Comparison of ENCODE assay signal across 8 cellular contexts in genomic region chr22:37199103-37199838, GRCh38. TPM values are rescaled to one million over a fixed set of nuclear protein-coding genes. Genes with fewer than 3 reads are reported as not detected.
A peak's percentile ranks its signal among the peaks of the same experiment; 100 is the strongest.
DNase-seq lines count a peak whose midpoint lies in the region; ATAC-seq, FAIRE-seq and TF ChIP-seq lines count a peak whose summit lies in the region.

No MANE protein-coding gene starts in this region.

- H2AFZ ChIP-seq in keratinocyte (ENCODE audit: control insufficient read depth, low read length), result peak overlapping the region; percentile 98

- H3K36me3 ChIP-seq in keratinocyte (ENCODE audit: control insufficient read depth in 2 of 2, extremely low read depth in 1 of 2, insufficient read depth in 2 of 2, low read length in 2 of 2), result no peaks in the 10 kb centered on the region

- H3K9me1 ChIP-seq in keratinocyte (ENCODE audit: control insufficient read depth, extremely low read depth, insufficient read depth, low read length), result no peaks in the 10 kb centered on the region

- H3K79me2 ChIP-seq in keratinocyte (ENCODE audit: control insufficient read depth, insufficient read depth, low read length), result no peaks in the 10 kb centered on the region

- no peaks in the 10 kb centered on the region for H4K20me1 ChIP-seq in keratinocyte (ENCODE audit: control insufficient read depth, extremely low read depth, insufficient read depth, low read length)

- no peaks in the 10 kb centered on the region for H3K9me3 ChIP-seq in keratinocyte (ENCODE audit: control insufficient read depth, low read depth, low read length)

- ATAC-seq in GM19025 (IDR thresholded peaks at IDR 0.05; ENCODE audit: low read depth, unreplicated experiment), result peak; percentile 97
- ATAC-seq in HG03342 (IDR thresholded peaks at IDR 0.05; ENCODE audit: unreplicated experiment), result peak; percentile 93
- peak; percentile 94 to 97 for ATAC-seq in activated CD4-positive, CD25-positive, alpha-beta regulatory T cell treated with anti-CD3 and anti-CD28 coated beads, Interleukin-2, amount 50 U/mL, for 24 hours

- H3K4me1 ChIP-seq in keratinocyte (ENCODE audit: control insufficient read depth, extremely low read depth, insufficient read depth, low read length), result peaks cover 37% of the 10 kb centered on the region

- H3K4me2 ChIP-seq in keratinocyte (ENCODE audit: control insufficient read depth, extremely low read depth, insufficient read depth, low read depth, low read length), result peak overlapping the region; percentile 89

- DNase-seq in AG10803 (ENCODE audit: low read depth) (peak; percentile 94), NCI-H345 treated with DMSO at 0.1 percent for 48 hours (lab: John Stamatoyannopoulos, UW; ENCODE audit: unreplicated experiment) (peak; percentile 86), cerebellum (ENCODE audit: low spot score) (peak; percentile 97), keratinocyte (ENCODE audit: low read depth, low spot score) (peak; percentile 89)
- DNase-seq in stimulated activated CD4-positive, alpha-beta T cell treated with anti-CD3 and anti-CD28 coated beads, Interleukin-15, amount 100 ng/mL, for 1 hour (ENCODE audit: low read depth in 1 of 2, low spot score in 1 of 2), result peak; percentile 98 to 100

- peak overlapping the region; percentile 87 for H3K9ac ChIP-seq in keratinocyte (ENCODE audit: control insufficient read depth, extremely low read depth, insufficient read depth, low read length)

- dilution Hi-C loops in keratinocyte (cut with MboI; ENCODE audit: extremely low pct_ligation_motif_present, low sequenced_read_pairs), result no loop called here

- TF ChIP-seq CTCF in AG10803 (conservative IDR thresholded peaks at IDR 0.05; ENCODE audit: low read length), result peak; percentile 78
- peak; percentile 72 to 93 (median 85) for TF ChIP-seq CTCF in keratinocyte (optimal IDR thresholded peaks at IDR 0.05 in 1 of 3, IDR thresholded peaks at IDR 0.05 in 1 of 3, conservative IDR thresholded peaks at IDR 0.05 in 1 of 3; ENCODE audit: extremely low read depth in 1 of 3, insufficient read depth in 2 of 3, low read length in 3 of 3)

- peak overlapping the region; percentile 81 for H3K4me3 ChIP-seq in AG10803 (ENCODE audit: low read length)
- peak overlapping the region; percentile 60 to 83 (median 77) for H3K4me3 ChIP-seq in keratinocyte (ENCODE audit: control insufficient read depth in 2 of 3, extremely low read depth in 1 of 3, insufficient read depth in 2 of 3, low read depth in 1 of 3, low read length in 3 of 3)

- FAIRE-seq in keratinocyte (lab: Jason Lieb, UNC), result no peak

- H3K27me3 ChIP-seq in keratinocyte (ENCODE audit: control insufficient read depth, extremely low read depth, insufficient read depth, low read length), result no peaks in the 10 kb centered on the region

- peak overlapping the region; percentile 87 for H3K27ac ChIP-seq in keratinocyte (ENCODE audit: control insufficient read depth, insufficient read depth, low read length)

RNA-seq across cellular contexts. Expression of gene C1QTNF6, which starts 11.2 kb away (rescaled TPM):
- total RNA-seq in cerebellum, result 4.4 TPM
- 17.1 to 28.2 TPM (median 25.4 TPM) in 3 replicates for polyA plus RNA-seq in keratinocyte
- 5.9 TPM for polyA plus RNA-seq in keratinocyte (2011; ENCODE audit: low read depth)
- polyA plus RNA-seq in keratinocyte (2011; cell fraction: cytosol; rRNA removed), result 16.4 and 20.3 TPM in 2 replicates
- polyA plus RNA-seq in keratinocyte (2011; cell fraction: nucleus; rRNA removed), result 76.5 and 95.8 TPM in 2 replicates
- 13.1 and 26.3 TPM in 2 replicates for polyA plus RNA-seq in keratinocyte (2012; ENCODE audit: low replicate concordance)
- 12.5 to 42.9 TPM (median 15.4 TPM) in 3 replicates for polyA minus RNA-seq in keratinocyte
- polyA minus RNA-seq in keratinocyte (2011; cell fraction: cytosol; rRNA and poly(A)+ RNA removed), result 27.2 TPM
- polyA minus RNA-seq in keratinocyte (2011; cell fraction: nucleus; rRNA and poly(A)+ RNA removed), result 26.8 and 29.2 TPM in 2 replicates

RNA-seq across cellular contexts. Expression of gene SSTR3, which starts 13.0 kb away (rescaled TPM):
- total RNA-seq in cerebellum, result 0.27 TPM
- polyA plus RNA-seq in keratinocyte, result not detected in 3 replicates
- not detected for polyA plus RNA-seq in keratinocyte (2011; ENCODE audit: low read depth)
- polyA plus RNA-seq in keratinocyte (2011; cell fraction: cytosol; rRNA removed), result not detected in 2 replicates
- not detected in 2 replicates for polyA plus RNA-seq in keratinocyte (2011; cell fraction: nucleus; rRNA removed)
- polyA plus RNA-seq in keratinocyte (2012; ENCODE audit: low replicate concordance), result not detected in 2 replicates
- not detected in 3 replicates for polyA minus RNA-seq in keratinocyte
- not detected for polyA minus RNA-seq in keratinocyte (2011; cell fraction: cytosol; rRNA and poly(A)+ RNA removed)
- not detected in 2 replicates for polyA minus RNA-seq in keratinocyte (2011; cell fraction: nucleus; rRNA and poly(A)+ RNA removed)

RNA-seq across cellular contexts. Expression of gene RAC2, which starts 44.8 kb away (rescaled TPM):
- total RNA-seq in cerebellum, result 0.64 TPM
- polyA plus RNA-seq in keratinocyte, result 71.9 to 128 TPM (median 78.6 TPM) in 3 replicates
- polyA plus RNA-seq in keratinocyte (2011; ENCODE audit: low read depth), result 13.8 TPM
- polyA plus RNA-seq in keratinocyte (2011; cell fraction: cytosol; rRNA removed), result 107 and 165 TPM in 2 replicates
- polyA plus RNA-seq in keratinocyte (2011; cell fraction: nucleus; rRNA removed), result 80.3 and 118 TPM in 2 replicates
- 55.6 and 168 TPM in 2 replicates for polyA plus RNA-seq in keratinocyte (2012; ENCODE audit: low replicate concordance)
- polyA minus RNA-seq in keratinocyte, result 69.1 to 336 TPM (median 108 TPM) in 3 replicates
- 111 TPM for polyA minus RNA-seq in keratinocyte (2011; cell fraction: cytosol; rRNA and poly(A)+ RNA removed)
- 35.8 and 45.0 TPM in 2 replicates for polyA minus RNA-seq in keratinocyte (2011; cell fraction: nucleus; rRNA and poly(A)+ RNA removed)

RNA-seq across cellular contexts. Expression of gene IL2RB, which starts 49.6 kb away (rescaled TPM):
- 0.18 TPM for total RNA-seq in cerebellum
- polyA plus RNA-seq in keratinocyte, result 0.08 to 0.24 TPM (median 0.12 TPM) in 3 replicates
- not detected for polyA plus RNA-seq in keratinocyte (2011; ENCODE audit: low read depth)
- 0.07 and 0.22 TPM in 2 replicates for polyA plus RNA-seq in keratinocyte (2011; cell fraction: cytosol; rRNA removed)
- 0.79 and 0.83 TPM in 2 replicates for polyA plus RNA-seq in keratinocyte (2011; cell fraction: nucleus; rRNA removed)
- 0.19 and 0.27 TPM in 2 replicates for polyA plus RNA-seq in keratinocyte (2012; ENCODE audit: low replicate concordance)
- polyA minus RNA-seq in keratinocyte, result 0.07 to 0.48 TPM in 2 of 3 replicates, not detected in the other
- not detected for polyA minus RNA-seq in keratinocyte (2011; cell fraction: cytosol; rRNA and poly(A)+ RNA removed)
- 0.70 TPM in 1 of 2 replicates, not detected in the other for polyA minus RNA-seq in keratinocyte (2011; cell fraction: nucleus; rRNA and poly(A)+ RNA removed)

Comparison
In these comparisons a context has a peak if more than half of its experiments do, and no peak if none do; other contexts are left out.
1. Peak in every context shown above with its lines: DNase-seq, ATAC-seq, H3K4me3 ChIP-seq and H3K27ac ChIP-seq.